Comparison of ENCODE assay signal across 25 cellular contexts in genomic region chr1:110258734-110259133, GRCh38. TPM values are rescaled to one million over a fixed set of nuclear protein-coding genes. Genes with fewer than 3 reads are reported as not detected.
DNase-seq lines count a peak whose midpoint lies in the region; ATAC-seq lines count a peak whose summit lies in the region.
"Had no signal": no experiment of that assay in that cellular context is flagged by ENCODE, and none has a peak within 500 bp of the region (broad histone marks: within the 10 kb centered on the region; RNA-seq: fewer than 3 reads in every experiment).

No MANE protein-coding gene starts in this region.

- ATAC-seq in HG02970 (IDR thresholded peaks at IDR 0.05; ENCODE audit: low FRiP score, unreplicated experiment) = no peak
- ATAC-seq: activated CD8-positive, alpha-beta T cell treated with anti-CD3 and anti-CD28 coated beads, Interleukin-2, amount 10 ng/mL, durations not matched to agents 7 days and 5 days; esophagus mucosa; gastrocnemius medialis; HCT116 had no signal

- DNase-seq in DMS79 treated with DMSO at 0.1 percent for 48 hours (lab: John Stamatoyannopoulos, UW) (peak; percentile 94), NCI-H1092 (lab: John Stamatoyannopoulos, UW) (peak; percentile 75), NCI-H345 treated with DMSO at 0.1 percent for 48 hours (lab: John Stamatoyannopoulos, UW; ENCODE audit: unreplicated experiment) (peak; percentile 34), cerebellar cortex (ENCODE audit: low spot score) (peak; percentile 13), amniotic stem cell (lab: John Stamatoyannopoulos, UW) (no peak), GM03348 (ENCODE audit: low spot score) (no peak)
- DNase-seq in activated T-helper 1 cell treated with anti-CD3 and anti-CD28 coated beads, Interleukin-12 subunit alpha, Interleukin-12 subunit beta, Interleukin-2, Interleukin-4 antibody, amounts not matched to agents 30 ng/mL and 10 ng/mL and 1 ng/mL, durations not matched to agents 14 hours and 24 hours and 36 hours (ENCODE audit: low spot score) = no peak
- DNase-seq: activated B cell treated with CpG ODN at 0.5 μM for 24 hours; activated CD8-positive, alpha-beta T cell treated with anti-CD3 and anti-CD28 coated beads, Interleukin-2, amount 10 ng/mL, durations not matched to agents 7 days and 5 days; activated naive CD4-positive, alpha-beta T cell treated with anti-CD3 and anti-CD28 coated beads for 36 hours; activated T-cell treated with anti-CD3 and anti-CD28 coated beads, Interleukin-2, amount 50 U/mL, for 24 hours; anterior cingulate cortex; cerebellar nuclear complex; effector CD4-positive, alpha-beta T cell; gastrocnemius medialis; kidney; naive B cell; NCI-H1436 treated with DMSO at 0.1 percent for 48 hours; NCI-H774; stimulated activated CD4-positive, alpha-beta T cell treated with anti-CD3 and anti-CD28 coated beads, Interleukin-12 subunit alpha, Interleukin-12 subunit beta, amount 100 ng/mL, for 4 hours; stomach; trophoblast cell had no signal

- no peak overlapping the region for H3K27ac Mint-ChIP-seq in activated T-helper 1 cell treated with anti-CD3 and anti-CD28 coated beads, Interleukin-12 subunit alpha, Interleukin-12 subunit beta, Interleukin-2, Interleukin-4 antibody, amounts not matched to agents 30 ng/mL and 10 ng/mL and 1 ng/mL, durations not matched to agents 14 hours and 24 hours and 36 hours
- H3K27ac Mint-ChIP-seq: activated B cell treated with CpG ODN at 0.5 μM for 24 hours; activated CD8-positive, alpha-beta T cell treated with anti-CD3 and anti-CD28 coated beads, Interleukin-2, amount 10 ng/mL, durations not matched to agents 7 days and 5 days; activated naive CD4-positive, alpha-beta T cell treated with anti-CD3 and anti-CD28 coated beads for 36 hours; activated T-cell treated with anti-CD3 and anti-CD28 coated beads, Interleukin-2, amount 50 U/mL, for 24 hours had no signal

- H3K9me3 Mint-ChIP-seq in activated T-helper 1 cell treated with anti-CD3 and anti-CD28 coated beads, Interleukin-12 subunit alpha, Interleukin-12 subunit beta, Interleukin-2, Interleukin-4 antibody, amounts not matched to agents 30 ng/mL and 10 ng/mL and 1 ng/mL, durations not matched to agents 14 hours and 24 hours and 36 hours = no peaks in the 10 kb centered on the region
- H3K9me3 Mint-ChIP-seq: activated B cell treated with CpG ODN at 0.5 μM for 24 hours; activated naive CD4-positive, alpha-beta T cell treated with anti-CD3 and anti-CD28 coated beads for 36 hours; activated T-cell treated with anti-CD3 and anti-CD28 coated beads, Interleukin-2, amount 50 U/mL, for 24 hours; naive B cell had no signal

- no peaks in the 10 kb centered on the region for H3K27me3 Mint-ChIP-seq in activated T-helper 1 cell treated with anti-CD3 and anti-CD28 coated beads, Interleukin-12 subunit alpha, Interleukin-12 subunit beta, Interleukin-2, Interleukin-4 antibody, amounts not matched to agents 30 ng/mL and 10 ng/mL and 1 ng/mL, durations not matched to agents 14 hours and 24 hours and 36 hours (ENCODE audit: insufficient read depth)
- H3K27me3 Mint-ChIP-seq: activated B cell treated with CpG ODN at 0.5 μM for 24 hours had no signal

- H3K4me3 Mint-ChIP-seq in activated T-helper 1 cell treated with anti-CD3 and anti-CD28 coated beads, Interleukin-12 subunit alpha, Interleukin-12 subunit beta, Interleukin-2, Interleukin-4 antibody, amounts not matched to agents 30 ng/mL and 10 ng/mL and 1 ng/mL, durations not matched to agents 14 hours and 24 hours and 36 hours = no peak overlapping the region
- H3K4me3 Mint-ChIP-seq: activated B cell treated with CpG ODN at 0.5 μM for 24 hours; activated CD8-positive, alpha-beta T cell treated with anti-CD3 and anti-CD28 coated beads, Interleukin-2, amount 10 ng/mL, durations not matched to agents 7 days and 5 days; activated naive CD4-positive, alpha-beta T cell treated with anti-CD3 and anti-CD28 coated beads for 36 hours; activated T-cell treated with anti-CD3 and anti-CD28 coated beads, Interleukin-2, amount 50 U/mL, for 24 hours had no signal

- H3K4me1 Mint-ChIP-seq in activated T-helper 1 cell treated with anti-CD3 and anti-CD28 coated beads, Interleukin-12 subunit alpha, Interleukin-12 subunit beta, Interleukin-2, Interleukin-4 antibody, amounts not matched to agents 30 ng/mL and 10 ng/mL and 1 ng/mL, durations not matched to agents 14 hours and 24 hours and 36 hours (ENCODE audit: low read depth) = peaks cover 16% of the 10 kb centered on the region

- no peaks in the 10 kb centered on the region for H3K36me3 Mint-ChIP-seq in activated T-helper 1 cell treated with anti-CD3 and anti-CD28 coated beads, Interleukin-12 subunit alpha, Interleukin-12 subunit beta, Interleukin-2, Interleukin-4 antibody, amounts not matched to agents 30 ng/mL and 10 ng/mL and 1 ng/mL, durations not matched to agents 14 hours and 24 hours and 36 hours (ENCODE audit: low read depth)
- H3K36me3 Mint-ChIP-seq: naive B cell had no signal

- intact Hi-C loops in activated T-helper 1 cell treated with anti-CD3 and anti-CD28 coated beads, Interleukin-12 subunit alpha, Interleukin-12 subunit beta, Interleukin-2, Interleukin-4 antibody, amounts not matched to agents 30 ng/mL and 10 ng/mL and 1 ng/mL, durations not matched to agents 14 hours and 24 hours and 36 hours (cut with micrococcal nuclease) = no loop called here

RNA-seq across cellular contexts. Expression of gene KCNC4, which starts 48.6 kb away (rescaled TPM):
- total RNA-seq in activated T-helper 1 cell treated with anti-CD3 and anti-CD28 coated beads, Interleukin-12 subunit alpha, Interleukin-12 subunit beta, Interleukin-2, Interleukin-4 antibody, amounts not matched to agents 30 ng/mL and 10 ng/mL and 1 ng/mL, durations not matched to agents 14 hours and 24 hours and 36 hours = 11.8 and 14.3 TPM in 2 replicates

Comparison
In these comparisons a context has a peak if more than half of its experiments do, and no peak if none do; other contexts are left out.
1. DNase-seq: peak in DMS79 treated with DMSO at 0.1 percent for 48 hours (single experiment), NCI-H1092 (single experiment), NCI-H345 treated with DMSO at 0.1 percent for 48 hours (single experiment) and cerebellar cortex (single experiment); none in amniotic stem cell (single experiment), activated T-helper 1 cell treated with anti-CD3 and anti-CD28 coated beads, Interleukin-12 subunit alpha, Interleukin-12 subunit beta, Interleukin-2, Interleukin-4 antibody, amounts not matched to agents 30 ng/mL and 10 ng/mL and 1 ng/mL, durations not matched to agents 14 hours and 24 hours and 36 hours (single experiment) and GM03348 (single experiment).